ENCODE assay signal across 8 cellular contexts in genomic region chr1:46302091-46303037, GRCh38. TPM values are rescaled to one million over a fixed set of nuclear protein-coding genes. Genes with fewer than 3 reads are reported as not detected.
A peak's percentile ranks its signal among the peaks of the same experiment; 100 is the strongest.
DNase-seq lines count a peak whose midpoint lies in the region; ATAC-seq and TF ChIP-seq lines count a peak whose summit lies in the region.

No MANE protein-coding gene starts in this region.

- H3K79me2 ChIP-seq in OCI-LY1 (ENCODE audit: insufficient read depth, low read length): peaks cover 38% of the 10 kb centered on the region

- DNase-seq in NCI-H345 (lab: John Stamatoyannopoulos, UW) (peak; percentile 39), NCI-H345 treated with DMSO at 0.1 percent for 48 hours (lab: John Stamatoyannopoulos, UW; ENCODE audit: unreplicated experiment) (no peak), fibroblast of pulmonary artery (ENCODE audit: low read depth) (peak; percentile 58), suprapubic skin (ENCODE audit: low spot score in 2 of 2) (peak in 1 of 2 donors; percentile 73)
- peak; percentile 48 for DNase-seq in activated T-helper 2 cell treated with anti-CD3 and anti-CD28 coated beads, Interferon-gamma antibody, Interleukin-2, Interleukin-4, amounts not matched to agents 10 μg/mL and 5 μg/mL and 100 μg/mL, durations not matched to agents 14 hours and 24 hours and 36 hours (ENCODE audit: low spot score)

- no peaks in the 10 kb centered on the region for H3K9me2 ChIP-seq in OCI-LY1 (ENCODE audit: low read depth, low read length)

- TF ChIP-seq CTCF in OCI-LY1 (IDR thresholded peaks at IDR 0.05; ENCODE audit: low read length) (peak; percentile 44), fibroblast of pulmonary artery (IDR thresholded peaks at IDR 0.05; ENCODE audit: low read length, missing control alignments) (no peak), nephron (IDR thresholded peaks at IDR 0.05; ENCODE audit: unreplicated experiment in 3 of 3) (peak in 2 of 3 experiments; percentile 11 to 26), suprapubic skin (IDR thresholded peaks at IDR 0.05) (no peak)

- H3K27ac Mint-ChIP-seq in activated T-helper 2 cell treated with anti-CD3 and anti-CD28 coated beads, Interferon-gamma antibody, Interleukin-2, Interleukin-4, amounts not matched to agents 10 μg/mL and 5 μg/mL and 100 μg/mL, durations not matched to agents 14 hours and 24 hours and 36 hours: peak overlapping the region; percentile 97
- H3K27ac Mint-ChIP-seq in nephron: peak overlapping the region; percentile 100

- peak overlapping the region; percentile 99 for H3K9ac ChIP-seq in OCI-LY1 (ENCODE audit: low read length)

- under 1% methylated on average over 49 of the region's 93 CpGs for WGBS in suprapubic skin

- peak; percentile 5 for ATAC-seq in HG02870 (IDR thresholded peaks at IDR 0.05; ENCODE audit: unreplicated experiment)

- H3K4me1 ChIP-seq in OCI-LY1 (ENCODE audit: insufficient read depth, low read length, severe bottlenecking) (peaks cover 27% of the 10 kb centered on the region), suprapubic skin (peaks cover 47% of the 10 kb centered on the region)

- H3K36me3 Mint-ChIP-seq in activated T-helper 2 cell treated with anti-CD3 and anti-CD28 coated beads, Interferon-gamma antibody, Interleukin-2, Interleukin-4, amounts not matched to agents 10 μg/mL and 5 μg/mL and 100 μg/mL, durations not matched to agents 14 hours and 24 hours and 36 hours (ENCODE audit: low read depth): peaks cover 41% of the 10 kb centered on the region
- peaks cover 17% of the 10 kb centered on the region for H3K36me3 Mint-ChIP-seq in nephron (ENCODE audit: low read depth)

- H3F3A ChIP-seq in OCI-LY1 (ENCODE audit: insufficient read depth, low read length): no peaks in the 10 kb centered on the region

- H3K9me3 ChIP-seq in OCI-LY1 (ENCODE audit: low read length) (no peaks in the 10 kb centered on the region), suprapubic skin (no peaks in the 10 kb centered on the region)

- H3K9me3 Mint-ChIP-seq in activated T-helper 2 cell treated with anti-CD3 and anti-CD28 coated beads, Interferon-gamma antibody, Interleukin-2, Interleukin-4, amounts not matched to agents 10 μg/mL and 5 μg/mL and 100 μg/mL, durations not matched to agents 14 hours and 24 hours and 36 hours: no peaks in the 10 kb centered on the region
- no peaks in the 10 kb centered on the region for H3K9me3 Mint-ChIP-seq in nephron

- H3K36me3 ChIP-seq in OCI-LY1 (ENCODE audit: insufficient read depth, low read length) (peaks cover 14% of the 10 kb centered on the region; the same call in 1 of the 2 replicates), suprapubic skin (peaks cover 6% of the 10 kb centered on the region)

- TF ChIP-seq POLR2A in suprapubic skin (IDR thresholded peaks at IDR 0.05): no peak

- H3K27ac ChIP-seq in OCI-LY1 (ENCODE audit: low read depth, low read length, poor library complexity, severe bottlenecking) (no peak overlapping the region), suprapubic skin (peak overlapping the region; percentile 98)

- H3K27me3 ChIP-seq in OCI-LY1 (ENCODE audit: insufficient read depth, low read length) (no peaks in the 10 kb centered on the region), suprapubic skin (no peaks in the 10 kb centered on the region)

- H3K4me3 Mint-ChIP-seq in activated T-helper 2 cell treated with anti-CD3 and anti-CD28 coated beads, Interferon-gamma antibody, Interleukin-2, Interleukin-4, amounts not matched to agents 10 μg/mL and 5 μg/mL and 100 μg/mL, durations not matched to agents 14 hours and 24 hours and 36 hours (ENCODE audit: low read depth): peak overlapping the region; percentile 99
- peak overlapping the region; percentile 98 to 99 (median 99) for H3K4me3 Mint-ChIP-seq in nephron

- TF ChIP-seq EP300 in suprapubic skin (IDR thresholded peaks at IDR 0.05): no peak

- H3K4me3 ChIP-seq in OCI-LY1 (ENCODE audit: low read depth, low read length, poor library complexity, severe bottlenecking): peak overlapping the region; percentile 98
- H3K4me3 ChIP-seq in fibroblast of pulmonary artery (replicated peaks; ENCODE audit: low read depth, low read length): peak overlapping the region; percentile 97
- peak overlapping the region; percentile 87 for H3K4me3 ChIP-seq in suprapubic skin

- intact Hi-C loops in activated T-helper 2 cell treated with anti-CD3 and anti-CD28 coated beads, Interferon-gamma antibody, Interleukin-2, Interleukin-4, amounts not matched to agents 10 μg/mL and 5 μg/mL and 100 μg/mL, durations not matched to agents 14 hours and 24 hours and 36 hours (cut with micrococcal nuclease): loop anchor here (1.0 to 2.0 kb wide), 3 partner anchors 38 to 55 kb away; partner anchors contain the start of genes NSUN4 and RAD54L

- H2AFZ ChIP-seq in OCI-LY1 (ENCODE audit: low read length): 0 out of 2 replicates have a peak overlapping the region, but pooled peaks have one; percentile 16

- H3K4me2 ChIP-seq in OCI-LY1 (ENCODE audit: low read length): peak overlapping the region; percentile 87

- H3K4me1 Mint-ChIP-seq in activated T-helper 2 cell treated with anti-CD3 and anti-CD28 coated beads, Interferon-gamma antibody, Interleukin-2, Interleukin-4, amounts not matched to agents 10 μg/mL and 5 μg/mL and 100 μg/mL, durations not matched to agents 14 hours and 24 hours and 36 hours (ENCODE audit: low read depth): peaks cover 32% of the 10 kb centered on the region
- H3K4me1 Mint-ChIP-seq in nephron: peaks cover 40% of the 10 kb centered on the region

- no peaks in the 10 kb centered on the region for H4K20me1 ChIP-seq in OCI-LY1 (ENCODE audit: insufficient read depth, low read length)

- H3K27me3 Mint-ChIP-seq in activated T-helper 2 cell treated with anti-CD3 and anti-CD28 coated beads, Interferon-gamma antibody, Interleukin-2, Interleukin-4, amounts not matched to agents 10 μg/mL and 5 μg/mL and 100 μg/mL, durations not matched to agents 14 hours and 24 hours and 36 hours (ENCODE audit: low read depth): no peaks in the 10 kb centered on the region
- no peaks in the 10 kb centered on the region for H3K27me3 Mint-ChIP-seq in nephron (ENCODE audit: low read depth)

RNA-seq across cellular contexts. Expression of gene LRRC41, which starts 1.1 kb away (rescaled TPM):
- total RNA-seq in activated T-helper 2 cell treated with anti-CD3 and anti-CD28 coated beads, Interferon-gamma antibody, Interleukin-2, Interleukin-4, amounts not matched to agents 10 μg/mL and 5 μg/mL and 100 μg/mL, durations not matched to agents 14 hours and 24 hours and 36 hours: 70.1 and 70.6 TPM in 2 replicates
- total RNA-seq in suprapubic skin: 10 to 100 TPM; 69.8 to 87.6 (median 84.7) TPM

RNA-seq across cellular contexts. Expression of gene UQCRH, which starts 1.1 kb away (rescaled TPM):
- total RNA-seq in activated T-helper 2 cell treated with anti-CD3 and anti-CD28 coated beads, Interferon-gamma antibody, Interleukin-2, Interleukin-4, amounts not matched to agents 10 μg/mL and 5 μg/mL and 100 μg/mL, durations not matched to agents 14 hours and 24 hours and 36 hours: 262 and 275 TPM in 2 replicates
- 100 to 1,000 TPM; 182 to 399 (median 283) TPM for total RNA-seq in suprapubic skin

RNA-seq across cellular contexts. Expression of gene NSUN4, which starts 38.2 kb away (rescaled TPM):
- total RNA-seq in activated T-helper 2 cell treated with anti-CD3 and anti-CD28 coated beads, Interferon-gamma antibody, Interleukin-2, Interleukin-4, amounts not matched to agents 10 μg/mL and 5 μg/mL and 100 μg/mL, durations not matched to agents 14 hours and 24 hours and 36 hours: 37.2 and 37.6 TPM in 2 replicates
- total RNA-seq in suprapubic skin: 10 to 100 TPM; 21.3 to 27.5 (median 24.3) TPM

RNA-seq across cellular contexts. Expression of gene RAD54L, which starts 54.8 kb away (rescaled TPM):
- 48.0 and 49.0 TPM in 2 replicates for total RNA-seq in activated T-helper 2 cell treated with anti-CD3 and anti-CD28 coated beads, Interferon-gamma antibody, Interleukin-2, Interleukin-4, amounts not matched to agents 10 μg/mL and 5 μg/mL and 100 μg/mL, durations not matched to agents 14 hours and 24 hours and 36 hours
- total RNA-seq in suprapubic skin: 1 to 10 TPM; 1.1 to 6.1 (median 2.1) TPM

Comparison
In these comparisons a context has a peak if more than half of its experiments do, and no peak if none do; other contexts are left out.
1. CTCF ChIP-seq: peak in OCI-LY1 (single experiment) and nephron (2 of 3); none in fibroblast of pulmonary artery (single experiment) and suprapubic skin (0 of 2).
2. Peak in every context shown above with its lines, with median percentiles within 50 percentile points of each other: H3K4me3 ChIP-seq.